8 cellular contexts compared by ENCODE assay signal in genomic region chr20:58310291-58310782, GRCh38. TPM values are rescaled to one million over a fixed set of nuclear protein-coding genes. Genes with fewer than 3 reads are reported as not detected.
A peak's percentile ranks its signal among the peaks of the same experiment; 100 is the strongest.
DNase-seq lines count a peak whose midpoint lies in the region; ATAC-seq and TF ChIP-seq lines count a peak whose summit lies in the region.

No MANE protein-coding gene starts in this region.

- H3K27me3 ChIP-seq in BE2C, result no peaks in the 10 kb centered on the region
- H3K27me3 ChIP-seq in adrenal gland, result no peaks in the 10 kb centered on the region
- H3K27me3 ChIP-seq in left lung, result no peaks in the 10 kb centered on the region
- H3K27me3 ChIP-seq in tibial nerve, result no peaks in the 10 kb centered on the region

- H3K27ac ChIP-seq in adrenal gland (peak overlapping the region in 3 of 5 donors; percentile 85 to 95 (median 86)), left lung (peak overlapping the region; percentile 90), tibial nerve (peak overlapping the region in 3 of 4 donors; percentile 86 to 95 (median 91))

- WGBS in adrenal gland, 4 donors, result 3 to 23% (median 6%) methylated on average over 1 of the region's 1 CpG
- 0 to 4% methylated on average over 1 of the region's 1 CpG for WGBS in tibial nerve, 2 donors

- H3K9me3 ChIP-seq in BE2C (no peaks in the 10 kb centered on the region; the same call in 1 of the 2 replicates), adrenal gland (replicated peaks in 1 of 3) (no peaks in the 10 kb centered on the region), left lung (no peaks in the 10 kb centered on the region), tibial nerve (no peaks in the 10 kb centered on the region)

- peak overlapping the region; percentile 81 for H3K4me3 ChIP-seq in BE2C (ENCODE audit: low read depth, low read length)
- H3K4me3 ChIP-seq in adrenal gland, result peak overlapping the region; percentile 87 to 98 (median 94)
- peak overlapping the region; percentile 97 to 98 for H3K4me3 ChIP-seq in left lung
- H3K4me3 ChIP-seq in tibial nerve, result peak overlapping the region; percentile 75 to 92 (median 78)

- H3K4me1 ChIP-seq in BE2C (peaks cover 3% of the 10 kb centered on the region; the same call in 1 of the 2 replicates), adrenal gland (replicated peaks in 1 of 2) (peaks cover 0 to 34% of the 10 kb centered on the region in 2 donors), left lung (peaks cover 11 to 64% of the 10 kb centered on the region in 2 donors), tibial nerve (peaks cover 0 to 59% (median 14%) of the 10 kb centered on the region in 4 donors)

- H3K36me3 ChIP-seq in BE2C (peaks cover 23% of the 10 kb centered on the region), adrenal gland (replicated peaks in 1 of 2) (peaks cover 0 to 30% of the 10 kb centered on the region in 2 donors), left lung (peaks cover 0 to 37% of the 10 kb centered on the region in 2 donors), tibial nerve (peaks cover 0 to 29% (median 7%) of the 10 kb centered on the region in 3 donors)

- ATAC-seq in left lung (no peak), HG02798 (IDR thresholded peaks at IDR 0.05; ENCODE audit: poor library complexity, unreplicated experiment) (no peak)

- TF ChIP-seq CTCF in BE2C (IDR thresholded peaks at IDR 0.05; ENCODE audit: low read depth, low read length), result no peak
- no peak for TF ChIP-seq CTCF in adrenal gland (IDR thresholded peaks at IDR 0.05)
- TF ChIP-seq CTCF in left lung (IDR thresholded peaks at IDR 0.05), result no peak
- TF ChIP-seq CTCF in tibial nerve (IDR thresholded peaks at IDR 0.05), result no peak

- TF ChIP-seq POLR2A in adrenal gland (IDR thresholded peaks at IDR 0.05) (no peak), tibial nerve (IDR thresholded peaks at IDR 0.05) (no peak)

- intact Hi-C loops in adrenal gland (cut with DNase I), result no loop called here
- intact Hi-C loops in left lung (cut with DNase I), result no loop called here

- no peak for TF ChIP-seq EP300 in tibial nerve (IDR thresholded peaks at IDR 0.05)

- DNase-seq in BE2C, result no peak
- DNase-seq in HT-29 (ENCODE audit: low spot score), result peak; percentile 73
- DNase-seq in adrenal gland, result no peak
- no peak for DNase-seq in left lung
- no peak for DNase-seq in tibial nerve (ENCODE audit: low spot score in 2 of 2)
- DNase-seq in germinal center (ENCODE audit: low spot score), result no peak
- no peak for DNase-seq in stimulated activated CD4-positive, alpha-beta T cell treated with anti-CD3 and anti-CD28 coated beads, Interleukin-4, amount 100 ng/mL, for 4 hours

RNA-seq across cellular contexts. Expression of gene RAB22A, which starts 0.8 kb away (rescaled TPM):
- polyA plus RNA-seq in BE2C (2012; ENCODE audit: insufficient read depth, insufficient read length, low read depth), result 11.7 TPM
- total RNA-seq in HT-29 (2014; rRNA removed; shearing (Covaris generic)), result 21.3 and 25.3 TPM in 2 replicates
- 10 to 100 TPM; 22.4 to 46.3 (median 28.2) TPM for total RNA-seq in adrenal gland
- polyA plus RNA-seq in adrenal gland, result 10 to 100 TPM in 1 of 3 donors, 1 to 10 TPM in 2; 6.7 to 31.9 (median 8.0) TPM
- total RNA-seq in left lung, result 10 to 100 TPM; 20.4 to 26.2 TPM
- 10 to 100 TPM; 16.7 to 26.2 (median 20.8) TPM for total RNA-seq in tibial nerve
